ENCODE assay signal across 7 cellular contexts in the genomic region with DNA sequence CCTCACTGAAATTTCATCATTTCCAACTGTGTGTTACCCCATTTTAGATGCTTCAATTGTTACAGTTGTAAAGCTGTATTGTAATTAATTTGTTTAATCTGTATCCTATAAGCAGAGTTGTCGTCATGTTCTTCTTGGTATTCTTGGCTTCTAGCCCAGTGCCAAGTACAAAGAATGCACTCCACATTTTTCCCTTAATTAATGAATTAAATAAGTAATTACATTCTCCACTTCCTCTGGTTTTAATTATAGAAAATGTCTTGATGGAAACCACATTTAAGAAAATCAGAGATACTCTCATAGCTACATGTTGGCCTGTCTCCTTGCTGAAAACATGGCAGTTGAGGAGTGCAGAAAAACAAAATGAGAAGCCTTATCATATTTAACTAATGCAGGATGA. TPM values are rescaled to one million over a fixed set of nuclear protein-coding genes. Genes with fewer than 3 reads are reported as not detected.
A peak's percentile ranks its signal among the peaks of the same experiment; 100 is the strongest.
DNase-seq lines count a peak whose midpoint lies in the region; ATAC-seq and TF ChIP-seq lines count a peak whose summit lies in the region.

No MANE protein-coding gene starts in this region.

- no peak overlapping the region for H3K56ac ChIP-seq in H9 (ENCODE audit: insufficient read length, low read depth, low read length)

- peak overlapping the region; percentile 97 to 98 for H3K4me3 Mint-ChIP-seq in H9

- no peak overlapping the region for H2BK20ac ChIP-seq in H9 (ENCODE audit: low read depth, low read length, poor library complexity, severe bottlenecking)

- H3K27ac ChIP-seq in H9 (ENCODE audit: insufficient read length, low read depth, low read length) = no peak overlapping the region
- no peak overlapping the region for H3K27ac ChIP-seq in SJCRH30
- H3K27ac ChIP-seq in esophagus squamous epithelium = peak overlapping the region in 3 of 4 donors; percentile 95 to 96 (median 96)
- peak overlapping the region in 1 of 4 donors; percentile 90 for H3K27ac ChIP-seq in gastrocnemius medialis

- ATAC-seq in gastrocnemius medialis (no peak), GM18519 (IDR thresholded peaks at IDR 0.05; ENCODE audit: low FRiP score, unreplicated experiment) (no peak)

- peak overlapping the region; percentile 9 for H2BK120ac ChIP-seq in H9 (ENCODE audit: low read depth, low read length, poor library complexity, severe bottlenecking)

- intact Hi-C loops in esophagus squamous epithelium (cut with DNase I) (no loop called here), gastrocnemius medialis (cut with DNase I; ENCODE audit: low total_unique reads) (loop anchor here (2.0 to 10.0 kb wide), 2 partner anchors 57 to 1831 kb away; a partner anchor contains a TSS)

- H3K27ac Mint-ChIP-seq in H9 = no peak overlapping the region

- WGBS in H9 (ENCODE audit: extremely low coverage, insufficient read length, low lambda C conversion rate) = no CpG with 5 or more reads among the region's 1 CpG
- WGBS in esophagus squamous epithelium, 2 donors = 15 to 18% methylated on average over 1 of the region's 1 CpG

- TF ChIP-seq POLR2A in esophagus squamous epithelium (IDR thresholded peaks at IDR 0.05) = no peak
- no peak for TF ChIP-seq POLR2A in gastrocnemius medialis (IDR thresholded peaks at IDR 0.05)

- H3K36me3 ChIP-seq in SJCRH30 (no peaks in the 10 kb centered on the region), esophagus squamous epithelium (no peaks in the 10 kb centered on the region), gastrocnemius medialis (no peaks in the 10 kb centered on the region), H7 (replicated peaks; ENCODE audit: control insufficient read depth, insufficient read depth, low read length) (no peaks in the 10 kb centered on the region)

- H3K4me1 ChIP-seq in H9 (ENCODE audit: insufficient read depth, low read length) (no peaks in the 10 kb centered on the region), SJCRH30 (peaks cover 23% of the 10 kb centered on the region), esophagus squamous epithelium (peaks cover 0 to 22% (median 12%) of the 10 kb centered on the region in 3 donors), gastrocnemius medialis (peaks cover 18 to 27% of the 10 kb centered on the region in 2 donors)

- in situ Hi-C loops in gastrocnemius medialis (cut with MboI; ENCODE audit: low sequenced_read_pairs in 4 of 4) = loop anchor here in 1 of 4 donors (10.0 kb wide), 1 partner anchor 51 kb away; no protein-coding TSS in a partner anchor

- peaks cover 9% of the 10 kb centered on the region for H3K23me2 ChIP-seq in H9 (ENCODE audit: insufficient read length, low read depth, low read length, poor library complexity, severe bottlenecking)

- H3K9me3 ChIP-seq in H9 (ENCODE audit: control insufficient read depth, low read depth, low read length) = no peaks in the 10 kb centered on the region
- no peaks in the 10 kb centered on the region for H3K9me3 ChIP-seq in SJCRH30 (replicated peaks)
- no peaks in the 10 kb centered on the region for H3K9me3 ChIP-seq in esophagus squamous epithelium
- H3K9me3 ChIP-seq in gastrocnemius medialis = no peaks in the 10 kb centered on the region

- no peak overlapping the region for H4K5ac ChIP-seq in H9 (ENCODE audit: insufficient read length, low read depth, low read length)

- no peak for DNase-seq in H9
- no peak for DNase-seq in SJCRH30
- no peak for DNase-seq in esophagus squamous epithelium (lab: John Stamatoyannopoulos, UW)
- DNase-seq in gastrocnemius medialis = no peak
- DNase-seq in H7 = no peak
- no peak for DNase-seq in amygdala (lab: John Stamatoyannopoulos, UW)

- no peaks in the 10 kb centered on the region for H3K27me3 Mint-ChIP-seq in H9 (ENCODE audit: low read depth)

- no peak overlapping the region for H4K8ac ChIP-seq in H9 (replicated peaks; ENCODE audit: insufficient read length, low read depth, low read length)

- H4K20me1 ChIP-seq in H9 (ENCODE audit: control insufficient read depth, insufficient read depth, insufficient read length) = no peaks in the 10 kb centered on the region

- H3K27me3 ChIP-seq in H9 (ENCODE audit: insufficient read depth, low read length) = no peaks in the 10 kb centered on the region
- H3K27me3 ChIP-seq in SJCRH30 = no peaks in the 10 kb centered on the region
- no peaks in the 10 kb centered on the region for H3K27me3 ChIP-seq in esophagus squamous epithelium
- H3K27me3 ChIP-seq in gastrocnemius medialis = no peaks in the 10 kb centered on the region
- H3K27me3 ChIP-seq in H7 (ENCODE audit: control insufficient read depth, insufficient read depth, low read length) = no peaks in the 10 kb centered on the region

- H3K4ac ChIP-seq in H9 (ENCODE audit: low read depth, low read length) = no peak overlapping the region

- H3K79me1 ChIP-seq in H9 (ENCODE audit: insufficient read depth, low read depth, low read length, poor library complexity, severe bottlenecking) = no peaks in the 10 kb centered on the region

- no peak overlapping the region for H2BK15ac ChIP-seq in H9 (ENCODE audit: low read depth, low read length)

- H3K36me3 Mint-ChIP-seq in H9 (ENCODE audit: insufficient read depth in 1 of 3, low read depth in 3 of 3) = no peaks in the 10 kb centered on the region

- no peak overlapping the region for H3K4me2 ChIP-seq in H9 (ENCODE audit: insufficient read depth, insufficient read length, low read length)

- H2AK5ac ChIP-seq in H9 (ENCODE audit: insufficient read length, low read length) = no peak overlapping the region

- no peaks in the 10 kb centered on the region; a peak in 1 of 5 replicates for H3K9me3 Mint-ChIP-seq in H9

- no peak overlapping the region for H3K23ac ChIP-seq in H9 (ENCODE audit: insufficient read length, low read depth, low read length)

- no peaks in the 10 kb centered on the region for H3K79me2 ChIP-seq in H9 (ENCODE audit: insufficient read depth, low read length)

- no peak overlapping the region for H2BK12ac ChIP-seq in H9 (ENCODE audit: insufficient read length, low read depth, low read length)

- peaks cover 12 to 18% of the 10 kb centered on the region in 2 experiments; a peak in 3 of 4 replicates for H3K4me1 Mint-ChIP-seq in H9

- H3K18ac ChIP-seq in H9 (ENCODE audit: insufficient read length, low read depth, low read length) = no peak overlapping the region

- TF ChIP-seq CTCF in H9 (conservative IDR thresholded peaks at IDR 0.05) = no peak
- TF ChIP-seq CTCF in esophagus squamous epithelium (IDR thresholded peaks at IDR 0.05) = no peak
- TF ChIP-seq CTCF in gastrocnemius medialis (IDR thresholded peaks at IDR 0.05 in 4 of 5, conservative IDR thresholded peaks at IDR 0.05 in 1 of 5) = no peak

- no peak overlapping the region for H3K14ac ChIP-seq in H9 (ENCODE audit: insufficient read depth, low read length)

- no peak overlapping the region for H2BK5ac ChIP-seq in H9 (ENCODE audit: insufficient read length, low read length)

- no peak overlapping the region for H3K9ac ChIP-seq in H9 (ENCODE audit: extremely low read depth, insufficient read length, low read length)

- H3K4me3 ChIP-seq in SJCRH30 (peak overlapping the region; percentile 71), esophagus squamous epithelium (peak overlapping the region; percentile 70 to 90 (median 82)), gastrocnemius medialis (peak overlapping the region in 3 of 4 donors; percentile 74 to 97 (median 79)), H7 (ENCODE audit: insufficient read depth, low read depth, low read length) (no peak overlapping the region)

- no peak overlapping the region for H4K91ac ChIP-seq in H9 (ENCODE audit: insufficient read length, low read depth, low read length)

- no peak overlapping the region for H3T11ph ChIP-seq in H9 (ENCODE audit: low read length)

- no peak overlapping the region for H2AFZ ChIP-seq in H9 (ENCODE audit: low read length)

RNA-seq across cellular contexts. Expression of a gene that starts 0.7 kb away (rescaled TPM):
- total RNA-seq in H9 (2021) (not detected in 2 replicates), esophagus squamous epithelium (not detected), gastrocnemius medialis (not detected)
- total RNA-seq in SJCRH30 (2014; rRNA removed; shearing (Covaris generic)) = not detected in 2 replicates
- total RNA-seq in H7 (2014; rRNA removed; shearing (Covaris generic)) = 0.59 TPM in 1 of 2 replicates, not detected in the other

RNA-seq across cellular contexts. Expression of a gene that starts 0.8 kb away (rescaled TPM):
- total RNA-seq in H9 (2021) = 7.6 and 8.7 TPM in 2 replicates
- total RNA-seq in SJCRH30 (2014; rRNA removed; shearing (Covaris generic)) = 23.7 and 27.1 TPM in 2 replicates
- total RNA-seq in esophagus squamous epithelium = 10 to 100 TPM; 18.3 to 26.7 (median 25.3) TPM
- total RNA-seq in gastrocnemius medialis = 100 to 1,000 TPM in 1 of 4 donors, 10 to 100 TPM in 3; 45.9 to 105 (median 74.6) TPM
- 9.4 and 10.9 TPM in 2 replicates for total RNA-seq in H7 (2014; rRNA removed; shearing (Covaris generic))

RNA-seq across cellular contexts. Expression of a gene that starts 56.5 kb away (rescaled TPM):
- 46.3 and 47.5 TPM in 2 replicates for total RNA-seq in H9 (2021)
- total RNA-seq in SJCRH30 (2014; rRNA removed; shearing (Covaris generic)) = 30.6 and 33.7 TPM in 2 replicates
- total RNA-seq in esophagus squamous epithelium = 10 to 100 TPM; 17.4 to 27.5 (median 19.2) TPM
- total RNA-seq in gastrocnemius medialis = 1 to 10 TPM; 7.0 to 9.5 (median 8.0) TPM
- 19.5 and 22.2 TPM in 2 replicates for total RNA-seq in H7 (2014; rRNA removed; shearing (Covaris generic))

Comparison
In these comparisons a context has a peak if more than half of its experiments do, and no peak if none do; other contexts are left out.
1. H3K27ac ChIP-seq: peak in esophagus squamous epithelium (3 of 4); none in H9 (single experiment) and SJCRH30 (single experiment).